9 cellular contexts compared by ENCODE assay signal in the genomic region with DNA sequence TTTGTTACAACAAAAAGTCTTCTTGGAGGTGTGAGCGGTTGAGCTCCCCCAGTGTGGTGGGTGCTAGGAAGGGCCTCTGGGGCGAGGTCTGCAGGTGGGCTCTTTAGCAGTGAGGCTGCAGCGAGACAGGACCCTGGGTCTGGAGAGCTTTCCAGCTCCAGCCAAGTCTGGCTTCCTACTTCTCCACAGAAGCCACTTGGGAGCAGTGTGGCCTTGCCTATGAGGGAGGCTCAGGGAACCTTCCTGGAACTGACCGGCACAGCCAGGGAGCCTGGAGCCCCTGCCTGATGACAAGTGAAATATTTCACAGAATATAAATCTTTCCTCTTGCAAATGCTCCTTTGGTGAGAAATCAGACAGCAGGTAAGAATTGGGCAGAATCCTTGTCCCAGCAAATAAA.
DNase-seq lines count a peak whose midpoint lies in the region; ATAC-seq, FAIRE-seq and TF ChIP-seq lines count a peak whose summit lies in the region.
"Had no signal": no experiment of that assay in that cellular context is flagged by ENCODE, and none has a peak within 500 bp of the region (broad histone marks: within the 10 kb centered on the region; RNA-seq: fewer than 3 reads in every experiment).

No MANE protein-coding gene starts in this region.

- H3K4me2 ChIP-seq in K562 (ENCODE audit: insufficient read depth, low read length): no peak overlapping the region

- H3K9ac ChIP-seq in K562 (ENCODE audit: insufficient read depth in 1 of 2, low read depth in 2 of 2, low read length in 2 of 2): no peak overlapping the region

- H4K20me1 ChIP-seq in K562 (replicated peaks; ENCODE audit: control insufficient read depth, insufficient read depth, low read length): no peaks in the 10 kb centered on the region

- no peaks in the 10 kb centered on the region for H3K4me1 Mint-ChIP-seq in MCF 10A (ENCODE audit: insufficient read depth, unreplicated experiment)
- H3K4me1 Mint-ChIP-seq: activated naive CD8-positive, alpha-beta T cell treated with anti-CD3 and anti-CD28 coated beads for 36 hours had no signal

- no peak for TF ChIP-seq EP300 in K562 (IDR thresholded peaks at IDR 0.05; ENCODE audit: low read length)

- DNase-seq in MCF 10A (ENCODE audit: unreplicated experiment) (peak; percentile 35), breast epithelium (ENCODE audit: low spot score in 2 of 2) (no peak), K562 (ENCODE audit: extremely low read depth in 1 of 4, low spot score in 3 of 4) (peak in 2 of 4 experiments; percentile 36 to 62), left kidney (ENCODE audit: low read depth, low spot score) (peak; percentile 92), uterus (peak; percentile 60 to 61), NCI-H2107 treated with DMSO at 0.1 percent for 48 hours (lab: John Stamatoyannopoulos, UW; ENCODE audit: unreplicated experiment) (no peak), DMS79 treated with DMSO at 0.1 percent for 48 hours (lab: John Stamatoyannopoulos, UW) (no peak)
- DNase-seq: activated naive CD8-positive, alpha-beta T cell treated with anti-CD3 and anti-CD28 coated beads for 36 hours had no signal

- no peak overlapping the region for H3K4me3 ChIP-seq in breast epithelium
- no peak overlapping the region for H3K4me3 ChIP-seq in K562
- H3K4me3 ChIP-seq in uterus: no peak overlapping the region

- H3K27ac ChIP-seq in breast epithelium (no peak overlapping the region), K562 (ENCODE audit: extremely low read depth, low read depth, low read length) (no peak overlapping the region), uterus (no peak overlapping the region)

- peak; percentile 85 to 93 for TF ChIP-seq RAD21 in K562 (CRISPR knock-in tag; conservative IDR thresholded peaks at IDR 0.05 in 1 of 2, IDR thresholded peaks at IDR 0.05 in 1 of 2)

- peak; percentile 44 for TF ChIP-seq CTCF in MCF 10A (IDR thresholded peaks at IDR 0.05; ENCODE audit: unreplicated experiment)
- TF ChIP-seq CTCF in breast epithelium (IDR thresholded peaks at IDR 0.05): peak in 1 of 3 donors; percentile 6
- TF ChIP-seq CTCF in K562 (IDR thresholded peaks at IDR 0.05 in 2 of 3, conservative IDR thresholded peaks at IDR 0.05 in 1 of 3; ENCODE audit: insufficient read depth in 2 of 3, low read depth in 1 of 3, low read length in 3 of 3): peak; percentile 52 to 75 (median 64)
- TF ChIP-seq CTCF in uterus (IDR thresholded peaks at IDR 0.05): peak; percentile 37 to 70 (median 52)

- in situ Hi-C loops in K562 (cut with MboI): no loop called here

- WGBS in K562 (ENCODE audit: insufficient coverage, low coverage, missing lambda C conversion rate): 6% methylated on average over 4 of the region's 4 CpGs

- POLR2A ChIA-PET in MCF 10A (lab: Yijun Ruan, JAX): interaction anchor here (0.9 to 1.4 kb wide), 2 partner anchors 13 to 712 kb away, joined by 3 read pairs; no protein-coding TSS in a partner anchor
- POLR2A ChIA-PET in K562 (lab: Yijun Ruan, JAX): interaction anchor here (0.8 kb wide), 1 partner anchor 211 kb away, joined by 3 read pairs; no protein-coding TSS in a partner anchor

- TF ChIP-seq POLR2A in breast epithelium (IDR thresholded peaks at IDR 0.05) (no peak), K562 (conservative IDR thresholded peaks at IDR 0.05) (no peak), uterus (IDR thresholded peaks at IDR 0.05) (no peak)

- H3K4me1 ChIP-seq in breast epithelium: no peaks in the 10 kb centered on the region
- no peaks in the 10 kb centered on the region for H3K4me1 ChIP-seq in K562 (replicated peaks in 1 of 2; ENCODE audit: control insufficient read depth in 2 of 2, insufficient read depth in 2 of 2, low read length in 2 of 2)
- H3K4me1 ChIP-seq in uterus: no peaks in the 10 kb centered on the region

- intact Hi-C loops in MCF 10A (cut with micrococcal nuclease): loop anchor here (2.0 to 5.0 kb wide), 2 partner anchors 705 to 853 kb away; no protein-coding TSS in a partner anchor
- intact Hi-C loops in breast epithelium (cut with DNase I; ENCODE audit: low total_unique reads): no loop called here
- intact Hi-C loops in K562 (cut with micrococcal nuclease): loop anchor here (5.0 to 10.0 kb wide), 2 partner anchors 180 to 853 kb away; no protein-coding TSS in a partner anchor
- intact Hi-C loops in uterus (cut with DNase I; ENCODE audit: low total_unique reads): no loop called here

- H3K9me3 Mint-ChIP-seq in MCF 10A (ENCODE audit: unreplicated experiment): no peaks in the 10 kb centered on the region
- H3K9me3 Mint-ChIP-seq: activated naive CD8-positive, alpha-beta T cell treated with anti-CD3 and anti-CD28 coated beads for 36 hours had no signal

- H3K79me2 ChIP-seq in K562 (ENCODE audit: control insufficient read depth, insufficient read depth, low read length): no peaks in the 10 kb centered on the region

- no peak overlapping the region for H3K4me3 Mint-ChIP-seq in MCF 10A (ENCODE audit: unreplicated experiment)
- H3K4me3 Mint-ChIP-seq: activated naive CD8-positive, alpha-beta T cell treated with anti-CD3 and anti-CD28 coated beads for 36 hours had no signal

- H3K27me3 Mint-ChIP-seq in MCF 10A (ENCODE audit: insufficient read depth, unreplicated experiment): no peaks in the 10 kb centered on the region

- no peaks in the 10 kb centered on the region for H3K9me1 ChIP-seq in K562 (ENCODE audit: control insufficient read depth, insufficient read depth, low read length)

- H3K27ac Mint-ChIP-seq in MCF 10A (ENCODE audit: low read depth, unreplicated experiment): no peak overlapping the region
- H3K27ac Mint-ChIP-seq: activated naive CD8-positive, alpha-beta T cell treated with anti-CD3 and anti-CD28 coated beads for 36 hours had no signal

- H3K9me3 ChIP-seq in breast epithelium (no peaks in the 10 kb centered on the region), K562 (replicated peaks; ENCODE audit: control insufficient read depth, insufficient read depth, low read depth, low read length) (no peaks in the 10 kb centered on the region), uterus (no peaks in the 10 kb centered on the region)

- H3K36me3 ChIP-seq in breast epithelium (no peaks in the 10 kb centered on the region), K562 (ENCODE audit: control insufficient read depth, insufficient read depth, low read length) (no peaks in the 10 kb centered on the region), uterus (no peaks in the 10 kb centered on the region)

- H3K27me3 ChIP-seq in breast epithelium (no peaks in the 10 kb centered on the region), K562 (ENCODE audit: control insufficient read depth in 2 of 2, insufficient read depth in 2 of 2, low read length in 2 of 2) (peaks cover 0 to 2% of the 10 kb centered on the region in 2 experiments; a peak in 3 of 5 replicates), uterus (no peaks in the 10 kb centered on the region)

- H3K36me3 Mint-ChIP-seq in MCF 10A (ENCODE audit: insufficient read depth, unreplicated experiment): no peaks in the 10 kb centered on the region
- H3K36me3 Mint-ChIP-seq: activated naive CD8-positive, alpha-beta T cell treated with anti-CD3 and anti-CD28 coated beads for 36 hours had no signal

- FAIRE-seq in K562 (lab: Jason Lieb, UNC): peak; percentile 48

- BruUV-seq in MCF 10A (replicated peaks; lab: Mats Ljungman, UMichigan): no TSS peak
- no TSS peak for BruUV-seq in K562 (replicated peaks; lab: Mats Ljungman, UMichigan)

- H2AFZ ChIP-seq in K562 (ENCODE audit: low read depth, low read length): no peak overlapping the region

- peak; percentile 95 for ATAC-seq in K562
- no peak for ATAC-seq in HG03521 (IDR thresholded peaks at IDR 0.05; ENCODE audit: unreplicated experiment)

- CTCF ChIA-PET in MCF 10A (lab: Yijun Ruan, JAX) (interaction anchor here (0.5 to 1.3 kb wide), 11 partner anchors 8 to 1739 kb away, joined by 3 to 5 read pairs (median 3); no protein-coding TSS in a partner anchor), K562 (lab: Yijun Ruan, JAX; ENCODE audit: low intra/inter-chr PET ratio) (interaction anchor here (0.7 kb wide), 1 partner anchor 215 kb away, joined by 3 read pairs; no protein-coding TSS in a partner anchor)

TF ChIP-seq in K562, 482 proteins besides CTCF, POLR2A, EP300 and RAD21 (continues in another document):
- TF ChIP-seq PBX2 (CRISPR knock-in tag; IDR thresholded peaks at IDR 0.05; ENCODE audit: low read depth): no peak
- peak; percentile 52 for TF ChIP-seq PBX2 (tag; conservative IDR thresholded peaks at IDR 0.05; ENCODE audit: low read depth)
- TF ChIP-seq, protein P1, sequence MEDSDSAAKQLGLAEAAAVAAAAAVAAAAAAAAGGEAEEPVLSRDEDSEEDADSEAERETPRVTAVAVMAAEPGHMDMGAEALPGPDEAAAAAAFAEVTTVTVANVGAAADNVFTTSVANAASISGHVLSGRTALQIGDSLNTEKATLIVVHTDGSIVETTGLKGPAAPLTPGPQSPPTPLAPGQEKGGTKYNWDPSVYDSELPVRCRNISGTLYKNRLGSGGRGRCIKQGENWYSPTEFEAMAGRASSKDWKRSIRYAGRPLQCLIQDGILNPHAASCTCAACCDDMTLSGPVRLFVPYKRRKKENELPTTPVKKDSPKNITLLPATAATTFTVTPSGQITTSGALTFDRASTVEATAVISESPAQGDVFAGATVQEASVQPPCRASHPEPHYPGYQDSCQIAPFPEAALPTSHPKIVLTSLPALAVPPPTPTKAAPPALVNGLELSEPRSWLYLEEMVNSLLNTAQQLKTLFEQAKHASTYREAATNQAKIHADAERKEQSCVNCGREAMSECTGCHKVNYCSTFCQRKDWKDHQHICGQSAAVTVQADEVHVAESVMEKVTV (CRISPR knock-in tag; IDR thresholded peaks at IDR 0.05): peak; percentile 89
- TF ChIP-seq CC2D1A (IDR thresholded peaks at IDR 0.05): 0 out of 2 replicates have a peak, but pooled peaks have one; percentile 28
- TF ChIP-seq NRF1 (conservative IDR thresholded peaks at IDR 0.05 in 1 of 2, IDR thresholded peaks at IDR 0.05 in 1 of 2): no peak
- TF ChIP-seq SMC3 (conservative IDR thresholded peaks at IDR 0.05; ENCODE audit: insufficient read depth, low read depth, low read length): peak; percentile 67

Comparison
In these comparisons a context has a peak if more than half of its experiments do, and no peak if none do; other contexts are left out.
1. DNase-seq: peak in MCF 10A (single experiment), left kidney (single experiment) and uterus (2 of 2); none in breast epithelium (0 of 2), NCI-H2107 treated with DMSO at 0.1 percent for 48 hours (single experiment) and DMS79 treated with DMSO at 0.1 percent for 48 hours (single experiment).
2. intact Hi-C loops: an anchor here in MCF 10A (2.0 to 5.0 kb wide) and K562 (5.0 to 10.0 kb wide); none called in breast epithelium and uterus.